32 cellular contexts compared by ENCODE assay signal in genomic region chrX:78822157-78822683, GRCh38.
"Had no signal": no experiment of that assay in that cellular context is flagged by ENCODE, and none has a peak within 500 bp of the region (broad histone marks: within the 10 kb centered on the region; RNA-seq: fewer than 3 reads in every experiment).

No MANE protein-coding gene starts in this region.

- H3K4me1 ChIP-seq: adrenal gland, Peyer's patch had no signal

- H3K27ac ChIP-seq: adrenal gland, Peyer's patch, VCaP had no signal

- H3K36me3 ChIP-seq: adrenal gland, MG63, Peyer's patch had no signal

- H3K4me3 ChIP-seq: adrenal gland, MG63, Peyer's patch had no signal

- DNase-seq: activated B cell treated with CpG ODN at 0.5 μM for 24 hours; activated CD4-positive, alpha-beta memory T cell treated with anti-CD3 and anti-CD28 coated beads for 36 hours; activated CD4-positive, alpha-beta T cell treated with anti-CD3 and anti-CD28 coated beads for 4 hours; activated CD4-positive, alpha-beta T cell treated with anti-CD3 and anti-CD28 coated beads, Interleukin-2, amount 50 U/mL, for 1 hour; activated CD4-positive, CD25-positive, alpha-beta regulatory T cell treated with anti-CD3 and anti-CD28 coated beads, Interleukin-2, amount 50 U/mL, for 72 hours; activated CD8-positive, alpha-beta memory T cell treated with anti-CD3 and anti-CD28 coated beads, Interleukin-2, amount 50 U/mL, for 4 hours; activated gamma-delta T cell treated with Interleukin-2 at 50 U/mL for 16 hours; activated naive CD4-positive, alpha-beta T cell treated with anti-CD3 and anti-CD28 coated beads for 36 hours; activated T-cell treated with anti-CD3 and anti-CD28 coated beads for 4 hours; activated T-cell treated with anti-CD3 and anti-CD28 coated beads, Interleukin-2, amount 50 U/mL, for 4 hours; adrenal gland; Karpas-422; KBM-7; MG63; NCI-H1048; NCI-H1105 treated with DMSO at 0.1 percent for 48 hours; NCI-H1436; NCI-H1694; NCI-H1930; NCI-H2081 treated with DMSO at 0.1 percent for 48 hours; NCI-H345; NCI-H524 treated with DMSO at 0.1 percent for 48 hours; NK-92 treated with Interleukin-12 subunit alpha and Interleukin-12 subunit beta, amount 100 ng/mL, for 24 hours; PC-3; Peyer's patch; RPMI8226; SW 1271; T-helper 1 cell; T-helper 2 cell; T-helper 9 cell had no signal

- ATAC-seq: activated naive CD4-positive, alpha-beta T cell treated with anti-CD3 and anti-CD28 coated beads, Interleukin-2, amount 50 U/mL, for 72 hours; activated T-cell treated with anti-CD3 and anti-CD28 coated beads, Interleukin-2, amount 50 U/mL, for 4 hours; PC-3 had no signal

- H3K27me3 ChIP-seq: adrenal gland, MG63, Peyer's patch had no signal

- H3K9me3 ChIP-seq: adrenal gland, MG63, Peyer's patch had no signal
